In the genomic region with DNA sequence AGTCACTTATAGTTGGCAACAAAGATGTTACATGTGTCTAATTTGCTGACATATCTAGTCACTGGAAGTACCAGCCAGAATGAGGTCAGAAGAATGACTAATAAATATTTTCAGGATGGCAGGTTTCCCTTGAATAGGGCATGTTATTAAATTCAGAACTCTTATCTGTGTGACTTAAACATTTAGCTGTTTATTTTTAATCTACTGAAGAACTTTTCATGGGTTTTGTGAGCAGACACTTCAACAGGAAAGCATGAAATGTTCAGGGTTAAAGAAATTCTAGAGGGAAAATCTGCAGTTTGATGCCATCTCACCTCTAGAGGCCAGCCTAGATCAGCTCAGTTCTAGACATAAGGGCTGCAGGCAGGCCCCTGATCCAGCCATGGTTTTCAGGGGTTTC, we compare ENCODE assay signal across 13 cellular contexts. TPM values are rescaled to one million over a fixed set of nuclear protein-coding genes. Genes with fewer than 3 reads are reported as not detected.
DNase-seq lines count a peak whose midpoint lies in the region; ATAC-seq, FAIRE-seq and TF ChIP-seq lines count a peak whose summit lies in the region.
"Had no signal": no experiment of that assay in that cellular context is flagged by ENCODE, and none has a peak within 500 bp of the region (broad histone marks: within the 10 kb centered on the region; RNA-seq: fewer than 3 reads in every experiment).

No MANE protein-coding gene starts in this region.

- no TSS peak for BruUV-seq in K562 (replicated peaks; lab: Mats Ljungman, UMichigan)

- no peak overlapping the region for H3K27ac ChIP-seq in K562 (ENCODE audit: extremely low read depth, low read depth, low read length)
- H3K27ac ChIP-seq in hepatocyte = peak overlapping the region; percentile 28
- H3K27ac ChIP-seq: transverse colon had no signal

- H3K36me3 ChIP-seq in K562 (ENCODE audit: control insufficient read depth, insufficient read depth, low read length) (peaks cover 95% of the 10 kb centered on the region), hepatocyte (replicated peaks; ENCODE audit: insufficient read depth, low read depth) (no peaks in the 10 kb centered on the region)

- H3K4me2 ChIP-seq in K562 (ENCODE audit: insufficient read depth, low read length) (no peak overlapping the region), hepatocyte (no peak overlapping the region)

- H3K9me2 ChIP-seq in hepatocyte (replicated peaks; ENCODE audit: insufficient read depth) = no peaks in the 10 kb centered on the region

- DNase-seq in AG09309 (ENCODE audit: low read depth) = no peak
- peak; percentile 41 for DNase-seq in LHCN-M2 (ENCODE audit: low read depth)
- DNase-seq in K562 (ENCODE audit: extremely low read depth in 1 of 4, low spot score in 3 of 4) = no peak
- DNase-seq in hepatocyte (ENCODE audit: low spot score) = no peak
- no peak for DNase-seq in effector CD8-positive, alpha-beta T cell (lab: John Stamatoyannopoulos, UW)
- no peak for DNase-seq in activated CD8-positive, alpha-beta T cell treated with anti-CD3 and anti-CD28 coated beads, Interleukin-2, amount 10 ng/mL, durations not matched to agents 7 days and 5 days
- DNase-seq in NCI-H345 (lab: John Stamatoyannopoulos, UW) = no peak
- DNase-seq in GM13977 (ENCODE audit: low spot score) = no peak
- DNase-seq: activated CD8-positive, alpha-beta memory T cell treated with anti-CD3 and anti-CD28 coated beads, Interleukin-2, amount 50 U/mL, for 4 hours; CD8-positive, alpha-beta memory T cell; KG1; NCI-H2107; transverse colon had no signal

- FAIRE-seq in K562 (lab: Jason Lieb, UNC) = peak; percentile 23

- no peak for ATAC-seq in K562
- ATAC-seq in activated CD8-positive, alpha-beta T cell treated with anti-CD3 and anti-CD28 coated beads, Interleukin-2, amount 10 ng/mL, durations not matched to agents 7 days and 5 days = no peak

- no peaks in the 10 kb centered on the region for H3K9me1 ChIP-seq in K562 (ENCODE audit: control insufficient read depth, insufficient read depth, low read length)

- no peaks in the 10 kb centered on the region for H3K9me3 Mint-ChIP-seq in activated CD8-positive, alpha-beta T cell treated with anti-CD3 and anti-CD28 coated beads, Interleukin-2, amount 10 ng/mL, durations not matched to agents 7 days and 5 days (ENCODE audit: insufficient read depth)
- H3K9me3 Mint-ChIP-seq: CD8-positive, alpha-beta memory T cell had no signal

- in situ Hi-C loops in K562 (cut with MboI) = no loop called here
- in situ Hi-C loops in GM13977 (cut with MboI; ENCODE audit: low pct_unique_long_range_greater_than_20kb, low sequenced_read_pairs, unreplicated experiment) = no loop called here

- no peak overlapping the region for H3K4me3 Mint-ChIP-seq in activated CD8-positive, alpha-beta T cell treated with anti-CD3 and anti-CD28 coated beads, Interleukin-2, amount 10 ng/mL, durations not matched to agents 7 days and 5 days
- H3K4me3 Mint-ChIP-seq: CD8-positive, alpha-beta memory T cell had no signal

- H3K79me2 ChIP-seq in K562 (ENCODE audit: control insufficient read depth, insufficient read depth, low read length) = peaks cover 77% of the 10 kb centered on the region
- H3K79me2 ChIP-seq in hepatocyte = peaks cover 65% of the 10 kb centered on the region

- TF ChIP-seq POLR2A in K562 (conservative IDR thresholded peaks at IDR 0.05) = no peak

- no peak overlapping the region for H3K4me3 ChIP-seq in AG09309 (ENCODE audit: control insufficient read depth, low read depth, low read length)
- H3K4me3 ChIP-seq in K562 = no peak overlapping the region
- no peak overlapping the region for H3K4me3 ChIP-seq in hepatocyte
- H3K4me3 ChIP-seq: transverse colon had no signal

- H3K27me3 ChIP-seq in K562 (ENCODE audit: control insufficient read depth in 2 of 2, insufficient read depth in 2 of 2, low read length in 2 of 2) (no peaks in the 10 kb centered on the region), hepatocyte (no peaks in the 10 kb centered on the region)
- H3K27me3 ChIP-seq: transverse colon had no signal

- H3K4me1 ChIP-seq in K562 (replicated peaks in 1 of 2; ENCODE audit: control insufficient read depth in 2 of 2, insufficient read depth in 2 of 2, low read length in 2 of 2) = peaks cover 0 to 4% of the 10 kb centered on the region in 2 experiments; a peak in 1 of 5 replicates
- peaks cover 32% of the 10 kb centered on the region for H3K4me1 ChIP-seq in hepatocyte (ENCODE audit: insufficient read depth)
- H3K4me1 ChIP-seq: transverse colon had no signal

- no peak for TF ChIP-seq EP300 in K562 (IDR thresholded peaks at IDR 0.05; ENCODE audit: low read length)

- no peak overlapping the region for H2AFZ ChIP-seq in K562 (ENCODE audit: low read depth, low read length)
- H2AFZ ChIP-seq in hepatocyte = no peak overlapping the region

- H3K4me1 Mint-ChIP-seq in activated CD8-positive, alpha-beta T cell treated with anti-CD3 and anti-CD28 coated beads, Interleukin-2, amount 10 ng/mL, durations not matched to agents 7 days and 5 days (ENCODE audit: low read depth) = no peaks in the 10 kb centered on the region

- no peak overlapping the region for H3K27ac Mint-ChIP-seq in activated CD8-positive, alpha-beta T cell treated with anti-CD3 and anti-CD28 coated beads, Interleukin-2, amount 10 ng/mL, durations not matched to agents 7 days and 5 days

- H3K36me3 Mint-ChIP-seq in activated CD8-positive, alpha-beta T cell treated with anti-CD3 and anti-CD28 coated beads, Interleukin-2, amount 10 ng/mL, durations not matched to agents 7 days and 5 days (ENCODE audit: low read depth) = peaks cover 58% of the 10 kb centered on the region

- CTCF ChIA-PET in K562 (lab: Yijun Ruan, JAX; ENCODE audit: low intra/inter-chr PET ratio) = no interaction called here
- CTCF ChIA-PET in activated CD8-positive, alpha-beta T cell treated with anti-CD3 and anti-CD28 coated beads, Interleukin-2, amount 10 ng/mL, durations not matched to agents 7 days and 5 days (lab: Charles Lee) = interaction anchor here (1.6 kb wide), 1 partner anchor 15 kb away, joined by 5 read pairs; a partner anchor contains a TSS

- H3K9me3 ChIP-seq in K562 (replicated peaks; ENCODE audit: control insufficient read depth, insufficient read depth, low read depth, low read length) = no peaks in the 10 kb centered on the region
- no peaks in the 10 kb centered on the region for H3K9me3 ChIP-seq in hepatocyte (ENCODE audit: low read depth)
- H3K9me3 ChIP-seq: transverse colon had no signal

- no peak for TF ChIP-seq RAD21 in K562 (CRISPR knock-in tag; conservative IDR thresholded peaks at IDR 0.05 in 1 of 2, IDR thresholded peaks at IDR 0.05 in 1 of 2)

- peak; percentile 42 for TF ChIP-seq CTCF in AG09309 (IDR thresholded peaks at IDR 0.05; ENCODE audit: control insufficient read depth, insufficient read depth, low read depth, low read length, missing control alignments)
- TF ChIP-seq CTCF in K562 (IDR thresholded peaks at IDR 0.05 in 2 of 3, conservative IDR thresholded peaks at IDR 0.05 in 1 of 3; ENCODE audit: insufficient read depth in 2 of 3, low read depth in 1 of 3, low read length in 3 of 3) = no peak
- peak; percentile 22 for TF ChIP-seq CTCF in hepatocyte (IDR thresholded peaks at IDR 0.05; ENCODE audit: poor library complexity)
- no peak for TF ChIP-seq CTCF in GM13977 (IDR thresholded peaks at IDR 0.05; ENCODE audit: extremely low read depth, insufficient read depth, missing control alignments)

- intact Hi-C loops in K562 (cut with micrococcal nuclease) = no loop called here

- POLR2A ChIA-PET in K562 (lab: Yijun Ruan, JAX) = interaction anchor here (0.6 to 1.7 kb wide), 4 partner anchors 12 to 178 kb away, joined by 3 read pairs; a partner anchor contains a TSS
- POLR2A ChIA-PET in activated CD8-positive, alpha-beta T cell treated with anti-CD3 and anti-CD28 coated beads, Interleukin-2, amount 10 ng/mL, durations not matched to agents 7 days and 5 days (lab: Charles Lee) = no interaction called here

- no peak overlapping the region for H3K9ac ChIP-seq in K562 (ENCODE audit: insufficient read depth in 1 of 2, low read depth in 2 of 2, low read length in 2 of 2)

- peaks cover 3% of the 10 kb centered on the region; the same call in 1 of the 2 replicates for H4K20me1 ChIP-seq in K562 (replicated peaks; ENCODE audit: control insufficient read depth, insufficient read depth, low read length)
- H4K20me1 ChIP-seq in hepatocyte (ENCODE audit: insufficient read depth, poor library complexity, severe bottlenecking) = no peaks in the 10 kb centered on the region

- H3K27me3 Mint-ChIP-seq in activated CD8-positive, alpha-beta T cell treated with anti-CD3 and anti-CD28 coated beads, Interleukin-2, amount 10 ng/mL, durations not matched to agents 7 days and 5 days (ENCODE audit: low read depth) = no peaks in the 10 kb centered on the region
- H3K27me3 Mint-ChIP-seq: CD8-positive, alpha-beta memory T cell had no signal

RNA-seq across cellular contexts. Expression of a gene that starts 13.2 kb away (rescaled TPM):
- total RNA-seq in LHCN-M2 (2014; rRNA removed) (59.1 and 62.8 TPM in 2 replicates), K562 (2014; rRNA removed) (89.2 and 116 TPM in 2 replicates), K562 (2014; rRNA removed; fragmentation: Illumina TruSeq; extraction: Trizol) (83.5 and 92.6 TPM in 2 replicates), K562 (2015; rRNA removed; fragmentation: Illumina TruSeq; extraction: Trizol) (80.2 and 88.6 TPM in 2 replicates), K562 (2021) (121 and 133 TPM in 2 replicates), hepatocyte (52.0 and 56.1 TPM in 2 replicates)
- polyA plus RNA-seq in LHCN-M2 (2012) = 49.4 TPM
- total RNA-seq in K562 (2011; cell fraction: chromatin; rRNA removed; ENCODE audit: low replicate concordance) = 93.6 and 97.5 TPM in 2 replicates
- 70.0 and 73.9 TPM in 2 replicates for total RNA-seq in K562 (2011; cell fraction: nucleolus; rRNA removed)
- 92.1 and 109 TPM in 2 replicates for total RNA-seq in K562 (2011; cell fraction: nucleoplasm; rRNA removed)
- polyA plus RNA-seq in K562 (2011; rRNA removed) (106 and 112 TPM in 2 replicates), K562 (2014; fragmentation: Illumina TruSeq; extraction: Trizol) (133 and 134 TPM in 2 replicates), K562 (2014; fragmentation: Nextera tagmentation; extraction: Ambion mirVana) (10 to 100 TPM; 25.5 TPM), K562 (2014; rRNA removed) (108 and 117 TPM in 2 replicates), hepatocyte (7.8 and 9.2 TPM in 2 replicates)
- polyA plus RNA-seq in K562 (2011; cell fraction: cytosol; rRNA removed) = 57.8 and 66.9 TPM in 2 replicates
- polyA plus RNA-seq in K562 (2011; cell fraction: nucleus; rRNA removed) = 68.5 and 76.2 TPM in 2 replicates
- 74.8 and 115 TPM in 2 replicates for polyA plus RNA-seq in K562 (2012)
- 67.8 and 69.9 TPM in 2 replicates for polyA minus RNA-seq in K562 (2011; rRNA and poly(A)+ RNA removed)
- 42.4 and 45.0 TPM in 2 replicates for polyA minus RNA-seq in K562 (2011; cell fraction: cytosol; rRNA and poly(A)+ RNA removed)
- 19.5 and 31.4 TPM in 2 replicates for polyA minus RNA-seq in K562 (2011; cell fraction: nucleus; rRNA and poly(A)+ RNA removed)
- total RNA-seq in activated CD8-positive, alpha-beta T cell treated with anti-CD3 and anti-CD28 coated beads, Interleukin-2, amount 10 ng/mL, durations not matched to agents 7 days and 5 days = 10 to 100 TPM; 56.1 to 61.7 TPM

RNA-seq across cellular contexts. Expression of a gene that starts 14.7 kb away (rescaled TPM):
- total RNA-seq in LHCN-M2 (2014; rRNA removed) (45.9 and 55.4 TPM in 2 replicates), K562 (2014; rRNA removed) (28.9 and 37.1 TPM in 2 replicates), K562 (2014; rRNA removed; fragmentation: Illumina TruSeq; extraction: Trizol) (4.6 and 7.1 TPM in 2 replicates), K562 (2015; rRNA removed; fragmentation: Illumina TruSeq; extraction: Trizol) (18.6 and 19.6 TPM in 2 replicates), K562 (2021) (43.7 and 54.8 TPM in 2 replicates), hepatocyte (25.4 and 42.3 TPM in 2 replicates)
- polyA plus RNA-seq in LHCN-M2 (2012) = 31.4 TPM
- 161 and 386 TPM in 2 replicates for total RNA-seq in K562 (2011; cell fraction: chromatin; rRNA removed; ENCODE audit: low replicate concordance)
- total RNA-seq in K562 (2011; cell fraction: nucleolus; rRNA removed) = 222 and 236 TPM in 2 replicates
- 131 and 140 TPM in 2 replicates for total RNA-seq in K562 (2011; cell fraction: nucleoplasm; rRNA removed)
- polyA plus RNA-seq in K562 (2011; rRNA removed) (16.7 and 24.4 TPM in 2 replicates), K562 (2014; fragmentation: Illumina TruSeq; extraction: Trizol) (16.7 and 26.0 TPM in 2 replicates), K562 (2014; fragmentation: Nextera tagmentation; extraction: Ambion mirVana) (under 1 TPM; 0.17 to 0.21 TPM), K562 (2014; rRNA removed) (58.7 and 70.8 TPM in 2 replicates), hepatocyte (44.9 and 71.9 TPM in 2 replicates)
- polyA plus RNA-seq in K562 (2011; cell fraction: cytosol; rRNA removed) = 10.9 and 17.7 TPM in 2 replicates
- 204 and 313 TPM in 2 replicates for polyA plus RNA-seq in K562 (2011; cell fraction: nucleus; rRNA removed)
- polyA plus RNA-seq in K562 (2012) = 41.6 and 50.3 TPM in 2 replicates
- 11.8 and 17.2 TPM in 2 replicates for polyA minus RNA-seq in K562 (2011; rRNA and poly(A)+ RNA removed)
- polyA minus RNA-seq in K562 (2011; cell fraction: cytosol; rRNA and poly(A)+ RNA removed) = 7.3 and 8.9 TPM in 2 replicates
- polyA minus RNA-seq in K562 (2011; cell fraction: nucleus; rRNA and poly(A)+ RNA removed) = 78.5 and 87.3 TPM in 2 replicates
- total RNA-seq in activated CD8-positive, alpha-beta T cell treated with anti-CD3 and anti-CD28 coated beads, Interleukin-2, amount 10 ng/mL, durations not matched to agents 7 days and 5 days = 10 to 100 TPM; 75.9 to 82.7 TPM

Comparison
In these comparisons a context has a peak if more than half of its experiments do, and no peak if none do; other contexts are left out.
1. CTCF ChIP-seq: peak in AG09309 (single experiment) and hepatocyte (single experiment); none in K562 (0 of 3) and GM13977 (single experiment).